Comparison of ENCODE assay signal across 29 cellular contexts in the genomic region with DNA sequence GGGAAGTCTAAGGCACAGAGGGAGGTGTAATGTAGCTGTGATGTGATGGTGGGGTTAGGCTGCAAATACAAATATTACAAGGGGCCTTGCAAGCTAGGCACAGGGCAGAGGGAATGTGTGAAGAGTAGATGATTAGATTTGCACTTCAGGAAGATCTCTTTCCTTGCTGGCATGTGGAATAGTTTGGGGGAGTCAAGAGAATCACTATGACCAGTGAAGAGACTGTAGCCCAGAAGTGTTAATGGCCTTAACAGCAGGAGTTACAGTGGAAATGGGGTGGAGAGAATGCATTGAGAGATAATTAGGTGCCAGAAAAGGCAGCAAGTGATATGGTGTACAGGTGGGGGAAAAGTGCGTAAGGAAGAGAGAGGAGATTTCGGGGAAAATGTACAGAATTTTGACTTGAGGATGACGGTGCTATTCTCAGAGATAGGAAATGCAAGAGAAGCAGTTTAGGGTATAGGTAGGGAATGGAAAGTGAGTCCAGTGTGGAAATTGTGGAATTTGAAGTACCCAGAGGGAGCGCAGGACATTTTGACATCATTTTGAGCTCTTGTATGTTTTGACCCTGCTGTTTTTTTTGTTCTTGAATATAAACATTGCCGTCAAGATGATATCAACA.
"Had no signal": no experiment of that assay in that cellular context is flagged by ENCODE, and none has a peak within 500 bp of the region (broad histone marks: within the 10 kb centered on the region; RNA-seq: fewer than 3 reads in every experiment).

No MANE protein-coding gene starts in this region.

- H3K27me3 ChIP-seq: ovary, right lobe of liver, sigmoid colon, stomach, thyroid gland, tibial nerve, upper lobe of left lung, vagina had no signal

- H3K27me3 Mint-ChIP-seq: progenitor cell of endocrine pancreas; stimulated activated naive B cell treated with anti-CD40 and anti-IgM and Interleukin-4, amounts not matched to agents 10 μg/mL and 1 μg/mL and 100 μg/mL, for 72 hours; stimulated activated naive CD8-positive, alpha-beta T cell treated with anti-CD3 and anti-CD28 coated beads, Interleukin-15, Interleukin-2, amounts not matched to agents 100 ng/mL and 50 ng/mL, for 24 hours had no signal

- H3K27ac ChIP-seq: ovary, parathyroid adenoma, psoas muscle, right lobe of liver, sigmoid colon, stomach, thoracic aorta, thyroid gland, tibial nerve, upper lobe of left lung, vagina had no signal

- DNase-seq: nephron progenitor cell; occipital lobe; ovary; posterior cingulate gyrus; psoas muscle; right cardiac atrium; right lobe of liver; sigmoid colon; small intestine; stimulated activated CD4-positive, alpha-beta T cell treated with anti-CD3 and anti-CD28 coated beads, Interleukin-15, amount 100 ng/mL, for 24 hours; stimulated activated CD4-positive, alpha-beta T cell treated with anti-CD3 and anti-CD28 coated beads, Interleukin-2, amount 100 ng/mL, for 24 hours; stimulated activated CD4-positive, alpha-beta T cell treated with anti-CD3 and anti-CD28 coated beads, Interleukin-2, amount 100 ng/mL, for 48 hours; stimulated activated CD4-positive, alpha-beta T cell treated with anti-CD3 and anti-CD28 coated beads, Interleukin-4, amount 100 ng/mL, for 24 hours; stimulated activated naive B cell treated with anti-CD40 and anti-IgM and Interleukin-4, amounts not matched to agents 10 μg/mL and 1 μg/mL and 100 μg/mL, for 72 hours; stimulated activated naive CD4-positive, alpha-beta T cell treated with Interleukin-2 at 50 U/mL for 16 hours; stomach; thyroid gland; trophoblast cell; upper lobe of left lung had no signal

- H2AFZ ChIP-seq: parathyroid adenoma had no signal

- H3K9me3 ChIP-seq: ovary, psoas muscle, right lobe of liver, sigmoid colon, stomach, thoracic aorta, thyroid gland, tibial nerve, upper lobe of left lung, vagina had no signal

- FAIRE-seq: small intestine, urothelium cell line had no signal

- H3K9ac ChIP-seq: parathyroid adenoma had no signal

- H3K9me3 Mint-ChIP-seq: natural killer cell treated with Interleukin-12 subunit alpha and Interleukin-12 subunit beta and Interleukin-15 and Interleukin-18, amount 100 ng/mL, for 72 hours; nephron progenitor cell; neural crest cell; stimulated activated effector memory CD8-positive, alpha-beta T cell treated with anti-CD3 and anti-CD28 coated beads, Interleukin-12 subunit alpha, Interleukin-12 subunit beta, amount 100 ng/mL, for 72 hours; stimulated activated naive CD8-positive, alpha-beta T cell treated with anti-CD3 and anti-CD28 coated beads, Interleukin-15, Interleukin-2, amounts not matched to agents 100 ng/mL and 50 ng/mL, for 24 hours had no signal

- H3K4me3 ChIP-seq: ovary, psoas muscle, right lobe of liver, sigmoid colon, stomach, thoracic aorta, thyroid gland, tibial nerve, upper lobe of left lung, vagina had no signal

- H3K4me1 Mint-ChIP-seq: stimulated activated effector memory CD8-positive, alpha-beta T cell treated with anti-CD3 and anti-CD28 coated beads, Interleukin-12 subunit alpha, Interleukin-12 subunit beta, amount 100 ng/mL, for 72 hours had no signal

- H3K4me3 Mint-ChIP-seq: natural killer cell treated with Interleukin-12 subunit alpha and Interleukin-12 subunit beta and Interleukin-15 and Interleukin-18, amount 100 ng/mL, for 72 hours; nephron progenitor cell; neural crest cell; stimulated activated effector memory CD8-positive, alpha-beta T cell treated with anti-CD3 and anti-CD28 coated beads, Interleukin-12 subunit alpha, Interleukin-12 subunit beta, amount 100 ng/mL, for 72 hours; stimulated activated naive B cell treated with anti-CD40 and anti-IgM and Interleukin-4, amounts not matched to agents 10 μg/mL and 1 μg/mL and 100 μg/mL, for 72 hours; stimulated activated naive CD8-positive, alpha-beta T cell treated with anti-CD3 and anti-CD28 coated beads, Interleukin-15, Interleukin-2, amounts not matched to agents 100 ng/mL and 50 ng/mL, for 24 hours had no signal

- H3K79me2 ChIP-seq: parathyroid adenoma had no signal

- H3K27ac Mint-ChIP-seq: natural killer cell treated with Interleukin-12 subunit alpha and Interleukin-12 subunit beta and Interleukin-15 and Interleukin-18, amount 100 ng/mL, for 72 hours; nephron progenitor cell; progenitor cell of endocrine pancreas; stimulated activated effector memory CD8-positive, alpha-beta T cell treated with anti-CD3 and anti-CD28 coated beads, Interleukin-12 subunit alpha, Interleukin-12 subunit beta, amount 100 ng/mL, for 72 hours; stimulated activated naive B cell treated with anti-CD40 and anti-IgM and Interleukin-4, amounts not matched to agents 10 μg/mL and 1 μg/mL and 100 μg/mL, for 72 hours; stimulated activated naive CD8-positive, alpha-beta T cell treated with anti-CD3 and anti-CD28 coated beads, Interleukin-15, Interleukin-2, amounts not matched to agents 100 ng/mL and 50 ng/mL, for 24 hours had no signal

- ATAC-seq: natural killer cell treated with Interleukin-12 subunit alpha and Interleukin-12 subunit beta and Interleukin-15 and Interleukin-18, amount 100 ng/mL, for 72 hours; psoas muscle; right cardiac atrium; right lobe of liver; stimulated activated effector memory CD8-positive, alpha-beta T cell treated with anti-CD3 and anti-CD28 coated beads, Interleukin-12 subunit alpha, Interleukin-12 subunit beta, amount 100 ng/mL, for 72 hours; stimulated activated naive B cell treated with anti-CD40 and anti-IgM and Interleukin-4, amounts not matched to agents 10 μg/mL and 1 μg/mL and 100 μg/mL, for 72 hours had no signal

- H3K4me1 ChIP-seq: parathyroid adenoma had no signal

- H3K36me3 ChIP-seq: ovary, right lobe of liver, sigmoid colon, stomach, thoracic aorta, thyroid gland, upper lobe of left lung, vagina had no signal
